ENCODE assay signal across 8 cellular contexts in genomic region chr5:177111720-177112394, GRCh38. TPM values are rescaled to one million over a fixed set of nuclear protein-coding genes. Genes with fewer than 3 reads are reported as not detected.
DNase-seq lines count a peak whose midpoint lies in the region; ATAC-seq and TF ChIP-seq lines count a peak whose summit lies in the region.

No MANE protein-coding gene starts in this region.

- no peak overlapping the region for H3K18ac ChIP-seq in H9 (ENCODE audit: insufficient read length, low read depth, low read length)

- H3K9me3 Mint-ChIP-seq in CD4-positive, alpha-beta memory T cell, result no peaks in the 10 kb centered on the region
- H3K9me3 Mint-ChIP-seq in H9, result no peaks in the 10 kb centered on the region
- no peaks in the 10 kb centered on the region for H3K9me3 Mint-ChIP-seq in activated T-cell treated with anti-CD3 and anti-CD28 coated beads, Interleukin-2, amount 50 U/mL, for 72 hours

- ATAC-seq in activated T-cell treated with anti-CD3 and anti-CD28 coated beads, Interleukin-2, amount 50 U/mL, for 72 hours (replicated peaks in 1 of 2), result peak; percentile 45 to 58
- ATAC-seq in HG03432 (IDR thresholded peaks at IDR 0.05; ENCODE audit: unreplicated experiment), result no peak

- no peak overlapping the region for H3K27ac ChIP-seq in CD4-positive, alpha-beta memory T cell (ENCODE audit: low read depth, low read length)
- H3K27ac ChIP-seq in H9 (ENCODE audit: insufficient read length, low read depth, low read length), result no peak overlapping the region
- H3K27ac ChIP-seq in parathyroid adenoma, result no peak overlapping the region

- no peaks in the 10 kb centered on the region for H4K20me1 ChIP-seq in H9 (ENCODE audit: control insufficient read depth, insufficient read depth, insufficient read length)

- no peak overlapping the region for H2BK120ac ChIP-seq in H9 (ENCODE audit: low read depth, low read length, poor library complexity, severe bottlenecking)

- peak overlapping the region in 3 of 7 donors; percentile 47 to 60 (median 57) for H3K27ac Mint-ChIP-seq in CD4-positive, alpha-beta memory T cell
- H3K27ac Mint-ChIP-seq in H9, result peak overlapping the region in 1 of 3 experiments; percentile 77; a peak in 1 of 7 replicates
- H3K27ac Mint-ChIP-seq in activated T-cell treated with anti-CD3 and anti-CD28 coated beads, Interleukin-2, amount 50 U/mL, for 72 hours, result no peak overlapping the region

- intact Hi-C loops in CD4-positive, alpha-beta memory T cell (cut with micrococcal nuclease), result loop anchor here (1.0 to 5.0 kb wide), 4 partner anchors 40 to 451 kb away; no protein-coding TSS in a partner anchor

- no peak overlapping the region for H3K4me3 ChIP-seq in CD4-positive, alpha-beta memory T cell (ENCODE audit: low read length in 2 of 2)
- H3K4me3 ChIP-seq in fibroblast of villous mesenchyme (ENCODE audit: low read depth, low read length) (no peak overlapping the region), parathyroid adenoma (ENCODE audit: low read depth, low read length) (no peak overlapping the region)

- peak; percentile 98 for TF ChIP-seq CTCF in H9 (conservative IDR thresholded peaks at IDR 0.05)
- peak; percentile 96 for TF ChIP-seq CTCF in fibroblast of villous mesenchyme (IDR thresholded peaks at IDR 0.05; ENCODE audit: insufficient read depth, low read depth, low read length)
- peak; percentile 95 for TF ChIP-seq CTCF in parathyroid adenoma (IDR thresholded peaks at IDR 0.05)

- H2AK5ac ChIP-seq in H9 (ENCODE audit: insufficient read length, low read length), result no peak overlapping the region

- no peaks in the 10 kb centered on the region for H3K9me3 ChIP-seq in CD4-positive, alpha-beta memory T cell (ENCODE audit: control insufficient read depth in 1 of 2, low read length in 2 of 2)
- H3K9me3 ChIP-seq in H9 (ENCODE audit: control insufficient read depth, low read depth, low read length), result no peaks in the 10 kb centered on the region
- no peaks in the 10 kb centered on the region for H3K9me3 ChIP-seq in parathyroid adenoma (ENCODE audit: control insufficient read depth, low read length)

- H3K4me3 Mint-ChIP-seq in CD4-positive, alpha-beta memory T cell, result peak overlapping the region in 1 of 8 donors; percentile 55
- peak overlapping the region in 1 of 2 experiments; percentile 56; a peak in 2 of 5 replicates for H3K4me3 Mint-ChIP-seq in H9
- no peak overlapping the region for H3K4me3 Mint-ChIP-seq in activated T-cell treated with anti-CD3 and anti-CD28 coated beads, Interleukin-2, amount 50 U/mL, for 72 hours

- DNase-seq in CD4-positive, alpha-beta memory T cell, result peak; percentile 37 to 63 (median 49)
- peak; percentile 93 for DNase-seq in H9
- peak; percentile 75 for DNase-seq in OCI-M1 (lab: John Stamatoyannopoulos, UW)
- peak; percentile 70 to 74 for DNase-seq in activated T-cell treated with anti-CD3 and anti-CD28 coated beads, Interleukin-2, amount 50 U/mL, for 72 hours
- DNase-seq in fibroblast of villous mesenchyme (ENCODE audit: low read depth), result peak; percentile 46
- DNase-seq in kidney glomerular epithelial cell (lab: John Stamatoyannopoulos, UW), result no peak

- no peaks in the 10 kb centered on the region for H3K79me1 ChIP-seq in H9 (ENCODE audit: insufficient read depth, low read depth, low read length, poor library complexity, severe bottlenecking)

- no peaks in the 10 kb centered on the region for H3K36me3 Mint-ChIP-seq in CD4-positive, alpha-beta memory T cell
- H3K36me3 Mint-ChIP-seq in H9 (ENCODE audit: insufficient read depth in 1 of 3, low read depth in 3 of 3), result no peaks in the 10 kb centered on the region
- no peaks in the 10 kb centered on the region for H3K36me3 Mint-ChIP-seq in activated T-cell treated with anti-CD3 and anti-CD28 coated beads, Interleukin-2, amount 50 U/mL, for 72 hours (ENCODE audit: insufficient read depth in 2 of 2)

- CTCF ChIA-PET in CD4-positive, alpha-beta memory T cell (lab: Charles Lee; ENCODE audit: partially characterized antibody), result interaction anchor here (0.7 to 7.4 kb wide), 28 partner anchors 9 to 1382 kb away, joined by 3 to 93 read pairs (median 10); partner anchors contain the start of genes FGFR4 and NSD1

- H3K27me3 ChIP-seq in CD4-positive, alpha-beta memory T cell (ENCODE audit: insufficient read depth, low read length), result no peaks in the 10 kb centered on the region
- H3K27me3 ChIP-seq in H9 (ENCODE audit: insufficient read depth, low read length) (no peaks in the 10 kb centered on the region), parathyroid adenoma (ENCODE audit: control insufficient read depth, insufficient read depth, low read length) (no peaks in the 10 kb centered on the region)

- H3K4me1 ChIP-seq in CD4-positive, alpha-beta memory T cell (ENCODE audit: insufficient read depth, low read length), result peaks cover 20% of the 10 kb centered on the region
- H3K4me1 ChIP-seq in H9 (ENCODE audit: insufficient read depth, low read length) (no peaks in the 10 kb centered on the region), parathyroid adenoma (peaks cover 14% of the 10 kb centered on the region)

- H2AFZ ChIP-seq in H9 (ENCODE audit: low read length) (no peak overlapping the region), parathyroid adenoma (no peak overlapping the region)

- H3K79me2 ChIP-seq in H9 (ENCODE audit: insufficient read depth, low read length) (no peaks in the 10 kb centered on the region), parathyroid adenoma (peaks cover 4% of the 10 kb centered on the region)

- H2BK20ac ChIP-seq in H9 (ENCODE audit: low read depth, low read length, poor library complexity, severe bottlenecking), result no peak overlapping the region

- no peak overlapping the region for H3K23ac ChIP-seq in H9 (ENCODE audit: insufficient read length, low read depth, low read length)

- H3T11ph ChIP-seq in H9 (ENCODE audit: low read length), result no peak overlapping the region

- no peak overlapping the region for H2BK15ac ChIP-seq in H9 (ENCODE audit: low read depth, low read length)

- H4K5ac ChIP-seq in H9 (ENCODE audit: insufficient read length, low read depth, low read length), result no peak overlapping the region

- no peaks in the 10 kb centered on the region for H3K23me2 ChIP-seq in H9 (ENCODE audit: insufficient read length, low read depth, low read length, poor library complexity, severe bottlenecking)

- H4K91ac ChIP-seq in H9 (ENCODE audit: insufficient read length, low read depth, low read length), result no peak overlapping the region

- H2BK5ac ChIP-seq in H9 (ENCODE audit: insufficient read length, low read length), result no peak overlapping the region

- H4K8ac ChIP-seq in H9 (replicated peaks; ENCODE audit: insufficient read length, low read depth, low read length), result no peak overlapping the region

- H3K9ac ChIP-seq in H9 (ENCODE audit: extremely low read depth, insufficient read length, low read length) (no peak overlapping the region), parathyroid adenoma (no peak overlapping the region)

- peaks cover 0 to 3% of the 10 kb centered on the region in 2 donors for H3K27me3 Mint-ChIP-seq in CD4-positive, alpha-beta memory T cell
- peaks cover 4% of the 10 kb centered on the region for H3K27me3 Mint-ChIP-seq in H9 (ENCODE audit: low read depth)
- no peaks in the 10 kb centered on the region for H3K27me3 Mint-ChIP-seq in activated T-cell treated with anti-CD3 and anti-CD28 coated beads, Interleukin-2, amount 50 U/mL, for 72 hours (ENCODE audit: low read depth)

- no peak overlapping the region; the same call in 1 of the 2 replicates for H3K14ac ChIP-seq in H9 (ENCODE audit: insufficient read depth, low read length)

- H3K36me3 ChIP-seq in CD4-positive, alpha-beta memory T cell (ENCODE audit: insufficient read depth, low read length), result no peaks in the 10 kb centered on the region
- H3K36me3 ChIP-seq in parathyroid adenoma (ENCODE audit: control insufficient read depth, insufficient read depth, low read length), result no peaks in the 10 kb centered on the region

- no peak overlapping the region for H3K56ac ChIP-seq in H9 (ENCODE audit: insufficient read length, low read depth, low read length)

- peaks cover 8 to 19% (median 15%) of the 10 kb centered on the region in 4 donors for H3K4me1 Mint-ChIP-seq in CD4-positive, alpha-beta memory T cell
- H3K4me1 Mint-ChIP-seq in H9, result peaks cover 15 to 17% of the 10 kb centered on the region in 2 experiments
- H3K4me1 Mint-ChIP-seq in activated T-cell treated with anti-CD3 and anti-CD28 coated beads, Interleukin-2, amount 50 U/mL, for 72 hours (ENCODE audit: low read depth), result peaks cover 21% of the 10 kb centered on the region

- no peak overlapping the region for H3K4ac ChIP-seq in H9 (ENCODE audit: low read depth, low read length)

- H2BK12ac ChIP-seq in H9 (ENCODE audit: insufficient read length, low read depth, low read length), result no peak overlapping the region

- H3K4me2 ChIP-seq in H9 (ENCODE audit: insufficient read depth, insufficient read length, low read length) (no peak overlapping the region), parathyroid adenoma (ENCODE audit: low read length) (no peak overlapping the region)

- WGBS in H9 (ENCODE audit: extremely low coverage, insufficient read length, low lambda C conversion rate), result no CpG with 5 or more reads among the region's 12 CpGs

- POLR2A ChIA-PET in CD4-positive, alpha-beta memory T cell (lab: Charles Lee; ENCODE audit: partially characterized antibody), result interaction anchor here (1.0 to 8.3 kb wide), 2 partner anchors 23 to 191 kb away, joined by 4 to 68 read pairs; partner anchors contain the start of genes NSD1, PRELID1 and RAB24

RNA-seq across cellular contexts. Expression of gene NSD1, which starts 21.7 kb away (rescaled TPM):
- total RNA-seq in CD4-positive, alpha-beta memory T cell, result 100 to 1,000 TPM; 116 to 122 TPM
- polyA plus RNA-seq in CD4-positive, alpha-beta memory T cell, result 10 to 100 TPM; 14.3 to 64.2 TPM
- 197 and 213 TPM in 2 replicates for total RNA-seq in H9 (2021)
- 100 to 1,000 TPM in 1 of 2 donors, 10 to 100 TPM in 1; 89.8 to 114 TPM for total RNA-seq in activated T-cell treated with anti-CD3 and anti-CD28 coated beads, Interleukin-2, amount 50 U/mL, for 72 hours
- 59.3 and 70.0 TPM in 2 replicates for total RNA-seq in fibroblast of villous mesenchyme

RNA-seq across cellular contexts. Expression of gene FGFR4, which starts 25.1 kb away (rescaled TPM):
- 1 to 10 TPM; 2.2 to 3.0 TPM for total RNA-seq in CD4-positive, alpha-beta memory T cell
- not detected for polyA plus RNA-seq in CD4-positive, alpha-beta memory T cell
- total RNA-seq in H9 (2021) (52.8 and 56.3 TPM in 2 replicates), fibroblast of villous mesenchyme (0.64 and 1.3 TPM in 2 replicates)
- 1 to 10 TPM in 1 of 2 donors, under 1 TPM in 1; 0.62 to 1.1 TPM for total RNA-seq in activated T-cell treated with anti-CD3 and anti-CD28 coated beads, Interleukin-2, amount 50 U/mL, for 72 hours

Comparison
In these comparisons a context has a peak if more than half of its experiments do, and no peak if none do; other contexts are left out.
1. RNA of gene FGFR4, which starts 25.1 kb away (total RNA-seq): 52.8 to 56.3 TPM in H9; 2.2 to 3.0 TPM in CD4-positive, alpha-beta memory T cell, 0.64 to 1.3 TPM in fibroblast of villous mesenchyme and 0.62 to 1.1 TPM in activated T-cell treated with anti-CD3 and anti-CD28 coated beads, Interleukin-2, amount 50 U/mL, for 72 hours; every median in the first group is over 10 times any median in the second.
2. Peak in every context shown above with its lines, with median percentiles within 50 percentile points of each other: CTCF ChIP-seq.